8 cellular contexts compared by ENCODE assay signal in genomic region chr2:136135924-136136906, GRCh38. TPM values are rescaled to one million over a fixed set of nuclear protein-coding genes. Genes with fewer than 3 reads are reported as not detected.
DNase-seq lines count a peak whose midpoint lies in the region; ATAC-seq and TF ChIP-seq lines count a peak whose summit lies in the region.

No MANE protein-coding gene starts in this region.

- peak overlapping the region; percentile 72 for H3K4me2 ChIP-seq in Loucy (ENCODE audit: low read depth, low read length, poor library complexity, severe bottlenecking)

- H3K27me3 ChIP-seq in Loucy (ENCODE audit: insufficient read depth, low read length, poor library complexity, severe bottlenecking) (no peaks in the 10 kb centered on the region), esophagus squamous epithelium (no peaks in the 10 kb centered on the region)

- H2AFZ ChIP-seq in Loucy (ENCODE audit: low read length), result no peak overlapping the region; the same call in 1 of the 2 replicates

- in situ Hi-C loops in G401 (cut with HindIII; ENCODE audit: low sequenced_read_pairs), result no loop called here

- CTCF ChIA-PET in activated CD4-positive, alpha-beta T cell treated with anti-CD3 and anti-CD28 coated beads for 36 hours (lab: Charles Lee), result interaction anchor here (0.6 to 4.0 kb wide), 8 partner anchors 14 to 865 kb away, joined by 3 to 35 read pairs (median 6); no protein-coding TSS in a partner anchor

- no peak for TF ChIP-seq CTCF in Loucy (conservative IDR thresholded peaks at IDR 0.05; ENCODE audit: low read length)
- TF ChIP-seq CTCF in esophagus squamous epithelium (IDR thresholded peaks at IDR 0.05), result no peak

- H3K9ac ChIP-seq in Loucy (ENCODE audit: low read depth, low read length, poor library complexity, severe bottlenecking), result peak overlapping the region; percentile 80

- no peaks in the 10 kb centered on the region for H4K20me1 ChIP-seq in Loucy (ENCODE audit: insufficient read depth, low read length, poor library complexity, severe bottlenecking)

- H3K9me2 ChIP-seq in Loucy (replicated peaks; ENCODE audit: low read depth, low read length), result no peaks in the 10 kb centered on the region

- peak overlapping the region; percentile 46 to 72 (median 62) for H3K27ac ChIP-seq in esophagus squamous epithelium

- H3K36me3 Mint-ChIP-seq in activated CD4-positive, alpha-beta T cell treated with anti-CD3 and anti-CD28 coated beads for 36 hours (ENCODE audit: low read depth), result no peaks in the 10 kb centered on the region

- intact Hi-C loops in activated CD4-positive, alpha-beta T cell treated with anti-CD3 and anti-CD28 coated beads for 36 hours (cut with DNase I, micrococcal nuclease), result loop anchor here (2.0 kb wide), 4 partner anchors 71 to 1217 kb away; partner anchors contain the start of gene CCNT2 (in 1 of the 2)
- intact Hi-C loops in esophagus squamous epithelium (cut with DNase I), result no loop called here

- H3K4me1 ChIP-seq in Loucy (ENCODE audit: insufficient read depth, low read length, poor library complexity, severe bottlenecking), result peaks cover 93% of the 10 kb centered on the region
- H3K4me1 ChIP-seq in esophagus squamous epithelium, result peaks cover 0 to 21% (median 3%) of the 10 kb centered on the region in 3 donors

- DNase-seq in G401 (ENCODE audit: low spot score) (peak; percentile 35), esophagus squamous epithelium (lab: John Stamatoyannopoulos, UW) (peak; percentile 20), cortex of kidney (lab: John Stamatoyannopoulos, UW) (no peak), NCI-H510A (lab: John Stamatoyannopoulos, UW) (no peak)
- peak; percentile 73 for DNase-seq in activated CD4-positive, alpha-beta T cell treated with anti-CD3 and anti-CD28 coated beads for 36 hours
- DNase-seq in stimulated activated naive CD8-positive, alpha-beta T cell treated with anti-CD3 and anti-CD28 coated beads, Interleukin-15, amount 100 ng/mL, for 72 hours, result peak; percentile 67 to 77

- WGBS in esophagus squamous epithelium, 2 donors, result 57 to 62% methylated on average over 7 to 8 of the region's 8 CpGs

- H3K27ac Mint-ChIP-seq in activated CD4-positive, alpha-beta T cell treated with anti-CD3 and anti-CD28 coated beads for 36 hours, result peak overlapping the region; percentile 78
- H3K27ac Mint-ChIP-seq in stimulated activated naive CD8-positive, alpha-beta T cell treated with anti-CD3 and anti-CD28 coated beads, Interleukin-15, amount 100 ng/mL, for 72 hours, result peak overlapping the region; percentile 66 to 85

- H3K79me2 ChIP-seq in Loucy (ENCODE audit: insufficient read depth, low read length), result no peaks in the 10 kb centered on the region

- H3K4me3 ChIP-seq in Loucy (ENCODE audit: low read length, poor library complexity, severe bottlenecking) (peak overlapping the region; percentile 54), esophagus squamous epithelium (no peak overlapping the region)

- H3K9me3 Mint-ChIP-seq in activated CD4-positive, alpha-beta T cell treated with anti-CD3 and anti-CD28 coated beads for 36 hours (ENCODE audit: low read depth), result no peaks in the 10 kb centered on the region
- no peaks in the 10 kb centered on the region for H3K9me3 Mint-ChIP-seq in stimulated activated naive CD8-positive, alpha-beta T cell treated with anti-CD3 and anti-CD28 coated beads, Interleukin-15, amount 100 ng/mL, for 72 hours

- TF ChIP-seq POLR2A in esophagus squamous epithelium (IDR thresholded peaks at IDR 0.05), result peak in 2 of 4 donors; percentile 19 to 87

- peaks cover 91% of the 10 kb centered on the region for H3K4me1 Mint-ChIP-seq in activated CD4-positive, alpha-beta T cell treated with anti-CD3 and anti-CD28 coated beads for 36 hours
- peaks cover 96% of the 10 kb centered on the region for H3K4me1 Mint-ChIP-seq in stimulated activated naive CD8-positive, alpha-beta T cell treated with anti-CD3 and anti-CD28 coated beads, Interleukin-15, amount 100 ng/mL, for 72 hours

- POLR2A ChIA-PET in activated CD4-positive, alpha-beta T cell treated with anti-CD3 and anti-CD28 coated beads for 36 hours (lab: Charles Lee), result interaction anchor here (0.6 to 1.1 kb wide), 5 partner anchors 12 to 246 kb away, joined by 3 to 6 read pairs (median 3); no protein-coding TSS in a partner anchor

- peak; percentile 39 for ATAC-seq in GM21529 (IDR thresholded peaks at IDR 0.05; ENCODE audit: unreplicated experiment)
- peak; percentile 57 for ATAC-seq in activated CD4-positive, alpha-beta T cell treated with anti-CD3 and anti-CD28 coated beads for 36 hours
- peak; percentile 80 for ATAC-seq in stimulated activated naive CD8-positive, alpha-beta T cell treated with anti-CD3 and anti-CD28 coated beads, Interleukin-15, amount 100 ng/mL, for 72 hours

- H3K36me3 ChIP-seq in Loucy (ENCODE audit: insufficient read depth, low read length) (no peaks in the 10 kb centered on the region), esophagus squamous epithelium (no peaks in the 10 kb centered on the region)

- peak overlapping the region; percentile 20 for H3K4me3 Mint-ChIP-seq in activated CD4-positive, alpha-beta T cell treated with anti-CD3 and anti-CD28 coated beads for 36 hours
- H3K4me3 Mint-ChIP-seq in stimulated activated naive CD8-positive, alpha-beta T cell treated with anti-CD3 and anti-CD28 coated beads, Interleukin-15, amount 100 ng/mL, for 72 hours, result peak overlapping the region; percentile 61 to 63

- peaks cover 19% of the 10 kb centered on the region for H3K27me3 Mint-ChIP-seq in activated CD4-positive, alpha-beta T cell treated with anti-CD3 and anti-CD28 coated beads for 36 hours
- peaks cover 23% of the 10 kb centered on the region for H3K27me3 Mint-ChIP-seq in stimulated activated naive CD8-positive, alpha-beta T cell treated with anti-CD3 and anti-CD28 coated beads, Interleukin-15, amount 100 ng/mL, for 72 hours

- H3F3A ChIP-seq in Loucy (ENCODE audit: low read depth), result peaks cover 21% of the 10 kb centered on the region

- H3K9me3 ChIP-seq in Loucy (ENCODE audit: insufficient read depth, low read depth, low read length) (no peaks in the 10 kb centered on the region), esophagus squamous epithelium (no peaks in the 10 kb centered on the region)

RNA-seq across cellular contexts. Expression of gene CXCR4, which starts 18.3 kb away (rescaled TPM):
- not detected in 2 replicates for total RNA-seq in G401 (2014; rRNA removed; shearing (Covaris generic))
- 10 to 100 TPM; 75.4 to 89.3 TPM for total RNA-seq in activated CD4-positive, alpha-beta T cell treated with anti-CD3 and anti-CD28 coated beads for 36 hours
- total RNA-seq in esophagus squamous epithelium, result 10 to 100 TPM in 2 of 4 donors, 1 to 10 TPM in 2; 5.7 to 28.6 (median 10.0) TPM

Comparison
In these comparisons a context has a peak if more than half of its experiments do, and no peak if none do; other contexts are left out.
1. DNase-seq: peak in G401 (single experiment), activated CD4-positive, alpha-beta T cell treated with anti-CD3 and anti-CD28 coated beads for 36 hours (single experiment), esophagus squamous epithelium (single experiment) and stimulated activated naive CD8-positive, alpha-beta T cell treated with anti-CD3 and anti-CD28 coated beads, Interleukin-15, amount 100 ng/mL, for 72 hours (2 of 2); none in cortex of kidney (single experiment) and NCI-H510A (single experiment).
2. Peak in every context shown above with its lines, with median percentiles within 50 percentile points of each other: ATAC-seq.